10 cellular contexts compared by ENCODE assay signal in genomic region chr5:16735092-16735970, GRCh38.
A peak's percentile ranks its signal among the peaks of the same experiment; 100 is the strongest.
DNase-seq lines count a peak whose midpoint lies in the region; ATAC-seq, FAIRE-seq and TF ChIP-seq lines count a peak whose summit lies in the region.
"Had no signal": no experiment of that assay in that cellular context is flagged by ENCODE, and none has a peak within 500 bp of the region (broad histone marks: within the 10 kb centered on the region; RNA-seq: fewer than 3 reads in every experiment).

No MANE protein-coding gene starts in this region.

- intact Hi-C loops in breast epithelium (cut with DNase I; ENCODE audit: low total_unique reads) = no loop called here
- intact Hi-C loops in kidney (cut with DNase I) = no loop called here
- intact Hi-C loops in stomach (cut with DNase I; ENCODE audit: low total_unique reads) = no loop called here

- no peak for ATAC-seq in GM18873 (IDR thresholded peaks at IDR 0.05; ENCODE audit: low FRiP score, unreplicated experiment)
- ATAC-seq: T-cell had no signal

- DNase-seq in breast epithelium (ENCODE audit: low spot score in 2 of 2) = no peak
- no peak for DNase-seq in kidney
- DNase-seq in stomach = no peak
- no peak for DNase-seq in urothelium cell line (ENCODE audit: low spot score)
- no peak for DNase-seq in cerebellar cortex (ENCODE audit: low spot score)
- no peak for DNase-seq in stimulated activated CD4-positive, alpha-beta T cell treated with anti-CD3 and anti-CD28 coated beads, Interleukin-2, amount 100 ng/mL, for 24 hours
- DNase-seq: Karpas-422, T-cell had no signal

- H3K4me1 ChIP-seq in Loucy (ENCODE audit: insufficient read depth, low read length, poor library complexity, severe bottlenecking) = no peaks in the 10 kb centered on the region
- peaks cover 0 to 10% of the 10 kb centered on the region in 2 donors for H3K4me1 ChIP-seq in breast epithelium
- H3K4me1 ChIP-seq in kidney (ENCODE audit: control insufficient read depth in 1 of 2, insufficient read depth in 1 of 2, low read depth in 1 of 2, low read length in 2 of 2) = peaks cover 10 to 26% of the 10 kb centered on the region in 2 donors
- peaks cover 14 to 52% (median 36%) of the 10 kb centered on the region in 4 donors for H3K4me1 ChIP-seq in stomach

- no peaks in the 10 kb centered on the region for H3K36me3 ChIP-seq in Loucy (ENCODE audit: insufficient read depth, low read length)
- no peaks in the 10 kb centered on the region for H3K36me3 ChIP-seq in breast epithelium
- no peaks in the 10 kb centered on the region for H3K36me3 ChIP-seq in kidney (ENCODE audit: control insufficient read depth in 1 of 2, insufficient read depth in 2 of 2, low read length in 2 of 2)
- peaks cover 3 to 17% (median 12%) of the 10 kb centered on the region in 4 donors for H3K36me3 ChIP-seq in stomach

- H2AFZ ChIP-seq in Loucy (ENCODE audit: low read length) = 0 out of 2 replicates have a peak overlapping the region, but pooled peaks have one; percentile 13

- H3K4me3 ChIP-seq in Loucy (ENCODE audit: low read length, poor library complexity, severe bottlenecking) (no peak overlapping the region), breast epithelium (no peak overlapping the region), kidney (ENCODE audit: low read length in 2 of 2) (peak overlapping the region in 1 of 2 donors; percentile 3), stomach (no peak overlapping the region)

- WGBS in stomach, 5 donors = 39 to 62% (median 45%) methylated on average over 12 of the region's 12 CpGs

- H3K9me2 ChIP-seq in Loucy (replicated peaks; ENCODE audit: low read depth, low read length) = no peaks in the 10 kb centered on the region

- H3K4me2 ChIP-seq in Loucy (ENCODE audit: low read depth, low read length, poor library complexity, severe bottlenecking) = no peak overlapping the region

- no peak for TF ChIP-seq CTCF in Loucy (conservative IDR thresholded peaks at IDR 0.05; ENCODE audit: low read length)
- TF ChIP-seq CTCF in breast epithelium (IDR thresholded peaks at IDR 0.05) = no peak
- TF ChIP-seq CTCF in kidney (IDR thresholded peaks at IDR 0.05; ENCODE audit: borderline replicate concordance, extremely low read depth, insufficient read depth) = no peak
- TF ChIP-seq CTCF in stomach (IDR thresholded peaks at IDR 0.05) = no peak

- no peak for TF ChIP-seq EP300 in stomach (IDR thresholded peaks at IDR 0.05)

- H3K27me3 ChIP-seq in Loucy (ENCODE audit: insufficient read depth, low read length, poor library complexity, severe bottlenecking) (no peaks in the 10 kb centered on the region), breast epithelium (no peaks in the 10 kb centered on the region), stomach (no peaks in the 10 kb centered on the region)

- TF ChIP-seq POLR2A in breast epithelium (IDR thresholded peaks at IDR 0.05) (no peak), stomach (IDR thresholded peaks at IDR 0.05) (no peak)

- no peaks in the 10 kb centered on the region for H3K79me2 ChIP-seq in Loucy (ENCODE audit: insufficient read depth, low read length)

- H3K9me3 ChIP-seq in Loucy (ENCODE audit: insufficient read depth, low read depth, low read length) (no peaks in the 10 kb centered on the region), breast epithelium (no peaks in the 10 kb centered on the region), kidney (ENCODE audit: control insufficient read depth in 1 of 2, low read length in 2 of 2) (no peaks in the 10 kb centered on the region), stomach (no peaks in the 10 kb centered on the region)

- H3K9ac ChIP-seq in Loucy (ENCODE audit: low read depth, low read length, poor library complexity, severe bottlenecking) = no peak overlapping the region
- no peak overlapping the region for H3K9ac ChIP-seq in kidney (ENCODE audit: low read length in 2 of 2)

- FAIRE-seq in kidney (lab: Jason Lieb, UNC) = no peak
- no peak for FAIRE-seq in urothelium cell line (lab: Jason Lieb, UNC)

- H4K20me1 ChIP-seq in Loucy (ENCODE audit: insufficient read depth, low read length, poor library complexity, severe bottlenecking) = no peaks in the 10 kb centered on the region

- no peaks in the 10 kb centered on the region for H3F3A ChIP-seq in Loucy (ENCODE audit: low read depth)

- H3K27ac ChIP-seq in breast epithelium (peak overlapping the region; percentile 68 to 80), kidney (ENCODE audit: low read depth in 2 of 2, low read length in 2 of 2) (peak overlapping the region; percentile 59 to 72), stomach (peak overlapping the region; percentile 70 to 85 (median 72))
